ENCODE assay signal across 22 cellular contexts in genomic region chr7:130868150-130868549, GRCh38.
DNase-seq lines count a peak whose midpoint lies in the region; ATAC-seq and TF ChIP-seq lines count a peak whose summit lies in the region.
"Had no signal": no experiment of that assay in that cellular context is flagged by ENCODE, and none has a peak within 500 bp of the region (broad histone marks: within the 10 kb centered on the region; RNA-seq: fewer than 3 reads in every experiment).

No MANE protein-coding gene starts in this region.

- H3K4me1 ChIP-seq in RWPE2 (ENCODE audit: insufficient read depth, poor library complexity, severe bottlenecking), result peaks cover 6% of the 10 kb centered on the region
- no peaks in the 10 kb centered on the region for H3K4me1 ChIP-seq in gastroesophageal sphincter
- no peaks in the 10 kb centered on the region for H3K4me1 ChIP-seq in upper lobe of right lung
- H3K4me1 ChIP-seq: parathyroid adenoma had no signal

- 80 to 82% methylated on average over 1 to 4 of the region's 7 CpGs for WGBS in gastroesophageal sphincter (ENCODE audit: low coverage in 1 of 2), 2 donors

- H3K27ac Mint-ChIP-seq in mesothelial cell of epicardium, result no peak overlapping the region
- H3K27ac Mint-ChIP-seq: activated naive CD8-positive, alpha-beta T cell treated with anti-CD3 and anti-CD28 coated beads, Interleukin-2, amount 10 ng/mL, durations not matched to agents 7 days and 5 days; nephron; T-helper 2 cell treated with Interferon-gamma antibody and Interleukin-4, amounts not matched to agents 5 μg/mL and 100 μg/mL, for 36 hours had no signal

- H3K4me3 ChIP-seq in RWPE2 (ENCODE audit: severe bottlenecking) (no peak overlapping the region), gastroesophageal sphincter (no peak overlapping the region), upper lobe of right lung (no peak overlapping the region)
- H3K4me3 ChIP-seq: PC-9 had no signal

- H3K9me3 ChIP-seq in RWPE2 (ENCODE audit: severe bottlenecking) (no peaks in the 10 kb centered on the region), gastroesophageal sphincter (no peaks in the 10 kb centered on the region), upper lobe of right lung (no peaks in the 10 kb centered on the region)

- DNase-seq in left ventricle myocardium superior (no peak), Right ventricle myocardium inferior (ENCODE audit: missing footprints) (no peak), RWPE2 (ENCODE audit: low spot score) (no peak), upper lobe of right lung (no peak), mesothelial cell of epicardium (ENCODE audit: low spot score in 2 of 2, unreplicated experiment in 2 of 2) (no peak), RPMI8226 (no peak), NCI-H2107 treated with DMSO at 0.1 percent for 48 hours (lab: John Stamatoyannopoulos, UW; ENCODE audit: unreplicated experiment) (no peak)
- DNase-seq: activated CD8-positive, alpha-beta memory T cell treated with anti-CD3 and anti-CD28 coated beads for 24 hours; activated naive CD8-positive, alpha-beta T cell treated with anti-CD3 and anti-CD28 coated beads, Interleukin-2, amount 10 ng/mL, durations not matched to agents 7 days and 5 days; effector CD8-positive, alpha-beta T cell; EL; GOT3; NCI-H2081; stimulated activated CD4-positive, alpha-beta T cell treated with anti-CD3 and anti-CD28 coated beads, Interleukin-15, amount 100 ng/mL, for 24 hours had no signal

- no peak overlapping the region for H3K4me3 Mint-ChIP-seq in mesothelial cell of epicardium
- H3K4me3 Mint-ChIP-seq: activated naive CD8-positive, alpha-beta T cell treated with anti-CD3 and anti-CD28 coated beads, Interleukin-2, amount 10 ng/mL, durations not matched to agents 7 days and 5 days; nephron; T-helper 2 cell treated with Interferon-gamma antibody and Interleukin-4, amounts not matched to agents 5 μg/mL and 100 μg/mL, for 36 hours had no signal

- peak; percentile 33 for ATAC-seq in left ventricle myocardium superior
- no peak for ATAC-seq in Right ventricle myocardium inferior
- peak; percentile 54 for ATAC-seq in RWPE2 (ENCODE audit: low read depth)
- ATAC-seq in gastroesophageal sphincter, result peak; percentile 41
- ATAC-seq in upper lobe of right lung, result peak; percentile 68
- ATAC-seq: sciatic nerve had no signal

- no peak for TF ChIP-seq EP300 in gastroesophageal sphincter (IDR thresholded peaks at IDR 0.05)

- no peak for TF ChIP-seq POLR2A in gastroesophageal sphincter (IDR thresholded peaks at IDR 0.05)

- H3K4me1 Mint-ChIP-seq in mesothelial cell of epicardium, result no peaks in the 10 kb centered on the region
- H3K4me1 Mint-ChIP-seq: activated naive CD8-positive, alpha-beta T cell treated with anti-CD3 and anti-CD28 coated beads, Interleukin-2, amount 10 ng/mL, durations not matched to agents 7 days and 5 days; nephron had no signal

- H3K27ac ChIP-seq in RWPE2 (ENCODE audit: poor library complexity, severe bottlenecking) (peak overlapping the region; percentile 100), gastroesophageal sphincter (no peak overlapping the region), upper lobe of right lung (no peak overlapping the region)
- H3K27ac ChIP-seq: C4-2B, HL-60, parathyroid adenoma, PC-9 had no signal

- H3K36me3 ChIP-seq in RWPE2 (ENCODE audit: low read depth) (peaks cover 51% of the 10 kb centered on the region), gastroesophageal sphincter (peaks cover 0 to 100% of the 10 kb centered on the region in 2 donors), upper lobe of right lung (peaks cover 74% of the 10 kb centered on the region)

- intact Hi-C loops in left ventricle myocardium superior (cut with micrococcal nuclease) (no loop called here), Right ventricle myocardium inferior (cut with DNase I) (no loop called here), upper lobe of right lung (cut with DNase I) (no loop called here)

- H3K27me3 ChIP-seq in RWPE2 (ENCODE audit: insufficient read depth, poor library complexity, severe bottlenecking) (no peaks in the 10 kb centered on the region), gastroesophageal sphincter (no peaks in the 10 kb centered on the region), upper lobe of right lung (no peaks in the 10 kb centered on the region)

- H3K9me3 Mint-ChIP-seq in mesothelial cell of epicardium, result peaks cover 4% of the 10 kb centered on the region

- TF ChIP-seq CTCF in RWPE2 (IDR thresholded peaks at IDR 0.05; ENCODE audit: poor library complexity, severe bottlenecking) (no peak), gastroesophageal sphincter (IDR thresholded peaks at IDR 0.05) (no peak), upper lobe of right lung (IDR thresholded peaks at IDR 0.05) (no peak), mesothelial cell of epicardium (IDR thresholded peaks at IDR 0.05; ENCODE audit: unreplicated experiment) (no peak)

- H3K27me3 Mint-ChIP-seq in mesothelial cell of epicardium (ENCODE audit: low read depth), result no peaks in the 10 kb centered on the region
- H3K27me3 Mint-ChIP-seq: activated naive CD8-positive, alpha-beta T cell treated with anti-CD3 and anti-CD28 coated beads, Interleukin-2, amount 10 ng/mL, durations not matched to agents 7 days and 5 days had no signal

- H3K36me3 Mint-ChIP-seq in mesothelial cell of epicardium, result no peaks in the 10 kb centered on the region
